7 cellular contexts compared by ENCODE assay signal in the genomic region with DNA sequence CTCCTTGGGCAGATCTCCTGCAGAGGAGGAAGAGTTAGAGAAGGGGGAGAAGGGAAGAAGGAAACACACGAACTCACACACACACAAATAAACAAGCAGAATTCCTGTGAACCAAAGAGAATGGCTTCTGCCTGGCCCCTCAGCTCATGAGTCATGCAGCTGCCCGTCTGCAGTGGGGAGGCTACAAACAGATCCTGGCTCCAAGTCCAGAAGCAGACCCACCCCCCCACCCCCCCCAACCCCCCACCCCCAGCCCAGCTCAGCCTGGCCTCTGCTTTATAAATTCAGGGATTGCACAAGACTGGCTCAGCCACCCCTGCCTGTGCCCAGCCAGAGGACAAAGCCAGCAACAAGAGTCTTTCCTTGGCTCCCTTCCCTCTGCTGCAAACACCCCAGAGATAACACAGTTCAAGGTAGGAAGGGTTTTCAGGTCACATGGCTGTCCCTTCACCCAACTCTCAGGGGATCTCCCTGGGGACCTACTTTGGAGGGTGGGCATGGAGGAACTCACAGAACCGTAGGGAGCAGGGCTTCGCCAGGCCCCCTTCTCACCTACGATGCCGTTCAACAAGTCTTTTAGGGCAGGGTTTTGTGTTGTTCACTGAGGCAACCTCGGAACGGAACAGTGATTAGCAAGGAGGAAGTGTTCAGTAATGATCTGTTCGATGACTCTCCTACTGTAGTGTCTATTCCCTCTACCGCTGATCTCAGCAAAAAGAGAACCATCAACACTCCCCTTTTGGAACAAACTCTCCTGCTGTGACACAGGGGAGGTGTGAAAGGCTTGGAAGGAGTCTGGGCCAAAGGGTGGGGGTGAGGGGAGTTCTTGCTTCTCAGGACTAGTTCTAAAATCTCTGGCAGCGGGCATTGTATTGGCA. TPM values are rescaled to one million over a fixed set of nuclear protein-coding genes. Genes with fewer than 3 reads are reported as not detected.
A peak's percentile ranks its signal among the peaks of the same experiment; 100 is the strongest.
DNase-seq lines count a peak whose midpoint lies in the region; ATAC-seq and TF ChIP-seq lines count a peak whose summit lies in the region.

No MANE protein-coding gene starts in this region.

- peak overlapping the region; percentile 87 for H3K4me3 Mint-ChIP-seq in HFFc6

- no peaks in the 10 kb centered on the region for H4K20me1 ChIP-seq in hepatocyte (ENCODE audit: insufficient read depth, poor library complexity, severe bottlenecking)

- H3K27ac Mint-ChIP-seq in HFFc6 = peak overlapping the region; percentile 97

- H3K9me3 ChIP-seq in hepatocyte (ENCODE audit: low read depth) = no peaks in the 10 kb centered on the region
- H3K9me3 ChIP-seq in stomach smooth muscle (ENCODE audit: control insufficient read depth in 2 of 2, low read length in 2 of 2) = no peaks in the 10 kb centered on the region

- H3K4me1 ChIP-seq in hepatocyte (ENCODE audit: insufficient read depth) (peaks cover 65% of the 10 kb centered on the region), stomach smooth muscle (ENCODE audit: control insufficient read depth, insufficient read depth, low read length) (peaks cover 90% of the 10 kb centered on the region)

- H3K4me3 ChIP-seq in WI38 (ENCODE audit: low read depth, low read length) (peak overlapping the region; percentile 53), hepatocyte (no peak overlapping the region), stomach smooth muscle (ENCODE audit: low read length in 2 of 2) (peak overlapping the region; percentile 31 to 40)

- no peaks in the 10 kb centered on the region for H3K9me3 Mint-ChIP-seq in HFFc6

- H3K27me3 ChIP-seq in hepatocyte (no peaks in the 10 kb centered on the region), stomach smooth muscle (ENCODE audit: control insufficient read depth in 1 of 2, insufficient read depth in 2 of 2, low read length in 2 of 2) (no peaks in the 10 kb centered on the region)

- H3K79me2 ChIP-seq in hepatocyte = peaks cover 6% of the 10 kb centered on the region

- H2AFZ ChIP-seq in hepatocyte = no peak overlapping the region

- DNase-seq in HFFc6 (peak; percentile 87), hepatocyte (ENCODE audit: low spot score) (peak; percentile 72), LoVo (ENCODE audit: low spot score) (no peak)
- DNase-seq in activated CD4-positive, alpha-beta T cell treated with anti-CD3 and anti-CD28 coated beads, Interleukin-2, amount 50 U/mL, for 4 hours = no peak

- TF ChIP-seq CTCF in HFFc6 (IDR thresholded peaks at IDR 0.05) (no peak), WI38 (IDR thresholded peaks at IDR 0.05; ENCODE audit: low read depth, low read length) (no peak), hepatocyte (IDR thresholded peaks at IDR 0.05; ENCODE audit: poor library complexity) (no peak)

- H3K27ac ChIP-seq in hepatocyte = peak overlapping the region; percentile 98
- peak overlapping the region; percentile 94 for H3K27ac ChIP-seq in stomach smooth muscle (ENCODE audit: low read length)

- H3K36me3 Mint-ChIP-seq in HFFc6 (ENCODE audit: low read depth) = peaks cover 40% of the 10 kb centered on the region

- H3K9ac ChIP-seq in stomach smooth muscle (ENCODE audit: low read length in 2 of 2) = peak overlapping the region; percentile 68 to 69

- peak overlapping the region; percentile 70 for H3K4me2 ChIP-seq in hepatocyte

- peaks cover 88% of the 10 kb centered on the region for H3K4me1 Mint-ChIP-seq in HFFc6 (ENCODE audit: low read depth)

- 52% methylated on average over 11 of the region's 11 CpGs for WGBS in hepatocyte (ENCODE audit: low lambda C conversion rate, missing lambda C conversion rate)

- no peak for ATAC-seq in HG03280 (IDR thresholded peaks at IDR 0.05; ENCODE audit: unreplicated experiment)

- H3K27me3 Mint-ChIP-seq in HFFc6 (ENCODE audit: insufficient read depth) = peaks cover 16% of the 10 kb centered on the region

- H3K36me3 ChIP-seq in hepatocyte (replicated peaks; ENCODE audit: insufficient read depth, low read depth) (no peaks in the 10 kb centered on the region), stomach smooth muscle (ENCODE audit: control insufficient read depth in 2 of 2, insufficient read depth in 2 of 2, low read length in 2 of 2) (peaks cover 23 to 27% of the 10 kb centered on the region in 2 donors)

- no peaks in the 10 kb centered on the region for H3K9me2 ChIP-seq in hepatocyte (replicated peaks; ENCODE audit: insufficient read depth)

RNA-seq across cellular contexts. Expression of a gene that starts 35.5 kb away (rescaled TPM):
- total RNA-seq in HFFc6 (2021; fragmentation: NEBNext Ultra II Directional; extraction: Animal tissue kit (Norgen Biotek cat#: 25700)) = 1,000 to 10,000 TPM in 4 of 6 experiments, 100 to 1,000 TPM in 2; 973 to 1,209 (median 1,069) TPM
- total RNA-seq in hepatocyte = 818 and 854 TPM in 2 replicates
- 803 and 849 TPM in 2 replicates for polyA plus RNA-seq in hepatocyte

RNA-seq across cellular contexts. Expression of a gene that starts 35.6 kb away (rescaled TPM):
- 1 to 10 TPM; 4.5 to 6.9 (median 5.6) TPM for total RNA-seq in HFFc6 (2021; fragmentation: NEBNext Ultra II Directional; extraction: Animal tissue kit (Norgen Biotek cat#: 25700))
- total RNA-seq in hepatocyte = 1.2 and 4.7 TPM in 2 replicates
- 1.4 and 2.1 TPM in 2 replicates for polyA plus RNA-seq in hepatocyte

Comparison
In these comparisons a context has a peak if more than half of its experiments do, and no peak if none do; other contexts are left out.
1. DNase-seq: peak in HFFc6 (single experiment) and hepatocyte (single experiment); none in activated CD4-positive, alpha-beta T cell treated with anti-CD3 and anti-CD28 coated beads, Interleukin-2, amount 50 U/mL, for 4 hours (0 of 2) and LoVo (single experiment).